In genomic region chr1:71080782-71081696, GRCh38 we compare ENCODE assay signal across 8 cellular contexts. TPM values are rescaled to one million over a fixed set of nuclear protein-coding genes. Genes with fewer than 3 reads are reported as not detected.
A peak's percentile ranks its signal among the peaks of the same experiment; 100 is the strongest.
DNase-seq lines count a peak whose midpoint lies in the region; ATAC-seq and TF ChIP-seq lines count a peak whose summit lies in the region.

A gene with protein sequence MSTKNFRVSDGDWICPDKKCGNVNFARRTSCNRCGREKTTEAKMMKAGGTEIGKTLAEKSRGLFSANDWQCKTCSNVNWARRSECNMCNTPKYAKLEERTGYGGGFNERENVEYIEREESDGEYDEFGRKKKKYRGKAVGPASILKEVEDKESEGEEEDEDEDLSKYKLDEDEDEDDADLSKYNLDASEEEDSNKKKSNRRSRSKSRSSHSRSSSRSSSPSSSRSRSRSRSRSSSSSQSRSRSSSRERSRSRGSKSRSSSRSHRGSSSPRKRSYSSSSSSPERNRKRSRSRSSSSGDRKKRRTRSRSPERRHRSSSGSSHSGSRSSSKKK (minus strand): TSS chr1:71081035. CDS start chr1:71080995, 40 bp downstream.

- peaks cover 8% of the 10 kb centered on the region for H3K36me3 Mint-ChIP-seq in IgD-negative memory B cell

- H3K9ac ChIP-seq in mucosa of rectum (ENCODE audit: low read depth in 1 of 2, low read length in 2 of 2) = peak within 1 kb of the TSS; percentile 91 to 97

- H3K4me3 Mint-ChIP-seq in IgD-negative memory B cell = peak within 1 kb of the TSS; percentile 94 to 98 (median 98)

- DNase-seq in DMS114 treated with DMSO at 0.1 percent for 48 hours (lab: John Stamatoyannopoulos, UW; ENCODE audit: unreplicated experiment) = peak; percentile 97
- DNase-seq in OCI-M2 (lab: John Stamatoyannopoulos, UW; ENCODE audit: unreplicated experiment) = peak; percentile 88
- peak; percentile 78 for DNase-seq in activated T-cell treated with anti-CD3 and anti-CD28 coated beads for 48 hours (ENCODE audit: low read depth)
- DNase-seq in epithelial cell of proximal tubule (ENCODE audit: low read depth) = peak; percentile 90
- peak; percentile 73 to 77 for DNase-seq in stimulated activated CD8-positive, alpha-beta memory T cell treated with anti-CD3 and anti-CD28 coated beads, Interleukin-7, amount 100 ng/mL, for 1 hour (ENCODE audit: low read depth in 2 of 2)

- TF ChIP-seq CTCF in epithelial cell of proximal tubule (conservative IDR thresholded peaks at IDR 0.05; ENCODE audit: low read depth, low read length) = peak; percentile 74

- peak; percentile 100 for ATAC-seq in GM21528 (IDR thresholded peaks at IDR 0.05; ENCODE audit: low FRiP score, unreplicated experiment)

- H3K4me3 ChIP-seq in epithelial cell of proximal tubule (ENCODE audit: low read depth, low read length) (peak within 1 kb of the TSS; percentile 83), mucosa of rectum (ENCODE audit: low read length in 2 of 2) (peak within 1 kb of the TSS; percentile 92 to 100)

- H3K36me3 ChIP-seq in mucosa of rectum (ENCODE audit: control insufficient read depth in 2 of 2, insufficient read depth in 2 of 2, low read length in 2 of 2) = peaks cover 13 to 14% of the 10 kb centered on the region in 2 donors

- peaks cover 8% of the 10 kb centered on the region in 2 donors for H3K4me1 ChIP-seq in mucosa of rectum (ENCODE audit: control insufficient read depth in 2 of 2, insufficient read depth in 2 of 2, low read length in 2 of 2)

- H3K9me3 ChIP-seq in mucosa of rectum (ENCODE audit: control insufficient read depth in 2 of 2, low read length in 2 of 2) = no peaks in the 10 kb centered on the region

- peak within 1 kb of the TSS; percentile 90 to 93 for H3K27ac ChIP-seq in mucosa of rectum (ENCODE audit: low read depth in 2 of 2, low read length in 2 of 2)

- H3K27me3 Mint-ChIP-seq in IgD-negative memory B cell = peaks cover 7% of the 10 kb centered on the region

- H3K27ac Mint-ChIP-seq in IgD-negative memory B cell = peak within 1 kb of the TSS; percentile 96 to 100 (median 100)

- peaks cover 14 to 18% (median 14%) of the 10 kb centered on the region in 3 donors for H3K4me1 Mint-ChIP-seq in IgD-negative memory B cell

- no peaks in the 10 kb centered on the region for H3K27me3 ChIP-seq in mucosa of rectum (ENCODE audit: control insufficient read depth in 2 of 2, insufficient read depth in 2 of 2, low read length in 2 of 2)

- peaks cover 0 to 9% (median 0%) of the 10 kb centered on the region in 3 donors for H3K9me3 Mint-ChIP-seq in IgD-negative memory B cell

RNA-seq across cellular contexts. Expression of the gene that starts here (rescaled TPM):
- 53.3 TPM for polyA plus RNA-seq in IgD-negative memory B cell
- total RNA-seq in epithelial cell of proximal tubule = 41.5 and 45.4 TPM in 2 replicates

Comparison
In these comparisons a context has a peak if more than half of its experiments do, and no peak if none do; other contexts are left out.
1. Peak in every context shown above with its lines: DNase-seq, ATAC-seq, H3K4me3 ChIP-seq and H3K27ac ChIP-seq.